In the genomic region with DNA sequence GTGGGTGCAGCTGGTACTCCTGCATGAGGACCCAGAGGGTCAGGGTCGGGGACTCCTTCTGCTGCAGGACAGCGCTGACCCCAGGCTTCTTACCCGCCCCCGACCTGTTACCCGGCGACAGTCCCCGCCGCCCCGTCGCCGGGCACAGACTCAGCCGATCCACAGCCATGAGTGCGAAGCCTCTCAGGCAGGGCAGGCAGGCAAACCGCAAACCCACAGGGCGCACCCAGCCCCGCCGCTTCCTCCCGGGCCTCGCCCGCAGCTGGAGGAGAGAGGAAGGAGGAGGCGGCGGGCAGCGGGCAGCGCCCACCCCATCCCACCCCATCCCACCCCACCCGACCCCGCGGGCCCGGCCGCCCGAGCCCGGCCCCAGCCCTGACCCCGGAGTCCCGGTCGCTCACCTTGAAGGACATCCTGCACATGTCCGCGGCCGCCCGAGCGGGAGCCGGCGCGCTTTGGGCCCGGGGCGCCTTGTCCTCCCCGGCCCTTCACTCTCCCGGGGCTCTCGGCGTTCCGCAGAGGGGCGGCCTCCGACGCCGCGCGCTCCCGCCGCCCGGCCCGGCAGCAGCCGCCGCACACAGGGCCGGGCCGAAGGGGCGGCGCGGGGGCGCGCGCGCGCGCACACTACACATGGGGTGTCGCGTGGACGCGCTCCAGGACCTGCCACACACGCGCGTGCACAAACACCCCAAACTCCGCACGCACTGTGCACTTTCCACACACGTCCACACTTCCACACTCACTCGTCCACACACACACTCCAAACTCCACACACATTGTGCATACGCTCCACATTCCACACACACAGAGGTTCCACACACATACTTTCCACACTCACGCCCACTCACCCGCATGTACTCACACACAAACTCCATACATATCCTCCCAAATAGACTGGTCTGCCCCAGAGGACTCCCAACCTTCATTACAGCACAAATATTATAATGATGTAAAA, we compare ENCODE assay signal across 1 cellular context.
TF ChIP-seq lines count a peak whose summit lies in the region.

TSS of gene ANKRD29 (minus strand) at position 603 of the 955 bp plus-strand sequence. CDS start at position 422, 181 bp downstream.

TF ChIP-seq in HepG2, 621 proteins besides CTCF, POLR2A, EP300 and RAD21 (continued from another document):
- 0 out of 2 replicates have a peak, but pooled peaks have one; percentile 18 for TF ChIP-seq ZFY (CRISPR knock-in tag; IDR thresholded peaks at IDR 0.05)
- TF ChIP-seq, protein P1, sequence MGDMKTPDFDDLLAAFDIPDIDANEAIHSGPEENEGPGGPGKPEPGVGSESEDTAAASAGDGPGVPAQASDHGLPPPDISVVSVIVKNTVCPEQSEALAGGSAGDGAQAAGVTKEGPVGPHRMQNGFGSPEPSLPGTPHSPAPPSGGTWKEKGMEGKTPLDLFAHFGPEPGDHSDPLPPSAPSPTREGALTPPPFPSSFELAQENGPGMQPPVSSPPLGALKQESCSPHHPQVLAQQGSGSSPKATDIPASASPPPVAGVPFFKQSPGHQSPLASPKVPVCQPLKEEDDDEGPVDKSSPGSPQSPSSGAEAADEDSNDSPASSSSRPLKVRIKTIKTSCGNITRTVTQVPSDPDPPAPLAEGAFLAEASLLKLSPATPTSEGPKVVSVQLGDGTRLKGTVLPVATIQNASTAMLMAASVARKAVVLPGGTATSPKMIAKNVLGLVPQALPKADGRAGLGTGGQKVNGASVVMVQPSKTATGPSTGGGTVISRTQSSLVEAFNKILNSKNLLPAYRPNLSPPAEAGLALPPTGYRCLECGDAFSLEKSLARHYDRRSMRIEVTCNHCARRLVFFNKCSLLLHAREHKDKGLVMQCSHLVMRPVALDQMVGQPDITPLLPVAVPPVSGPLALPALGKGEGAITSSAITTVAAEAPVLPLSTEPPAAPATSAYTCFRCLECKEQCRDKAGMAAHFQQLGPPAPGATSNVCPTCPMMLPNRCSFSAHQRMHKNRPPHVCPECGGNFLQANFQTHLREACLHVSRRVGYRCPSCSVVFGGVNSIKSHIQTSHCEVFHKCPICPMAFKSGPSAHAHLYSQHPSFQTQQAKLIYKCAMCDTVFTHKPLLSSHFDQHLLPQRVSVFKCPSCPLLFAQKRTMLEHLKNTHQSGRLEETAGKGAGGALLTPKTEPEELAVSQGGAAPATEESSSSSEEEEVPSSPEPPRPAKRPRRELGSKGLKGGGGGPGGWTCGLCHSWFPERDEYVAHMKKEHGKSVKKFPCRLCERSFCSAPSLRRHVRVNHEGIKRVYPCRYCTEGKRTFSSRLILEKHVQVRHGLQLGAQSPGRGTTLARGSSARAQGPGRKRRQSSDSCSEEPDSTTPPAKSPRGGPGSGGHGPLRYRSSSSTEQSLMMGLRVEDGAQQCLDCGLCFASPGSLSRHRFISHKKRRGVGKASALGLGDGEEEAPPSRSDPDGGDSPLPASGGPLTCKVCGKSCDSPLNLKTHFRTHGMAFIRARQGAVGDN (CRISPR knock-in tag; IDR thresholded peaks at IDR 0.05) = peak; percentile 22; the same call in 1 of the 2 replicates
